17 cellular contexts compared by ENCODE assay signal in genomic region chr15:97728791-97729190, GRCh38.
DNase-seq lines count a peak whose midpoint lies in the region; ATAC-seq and TF ChIP-seq lines count a peak whose summit lies in the region.
"Had no signal": no experiment of that assay in that cellular context is flagged by ENCODE, and none has a peak within 500 bp of the region (broad histone marks: within the 10 kb centered on the region; RNA-seq: fewer than 3 reads in every experiment).

No MANE protein-coding gene starts in this region.

- peak; percentile 41 for DNase-seq in Right ventricle myocardium superior
- no peak for DNase-seq in cardiac septum (ENCODE audit: low spot score)
- DNase-seq in heart right ventricle = peak; percentile 23 to 34
- no peak for DNase-seq in NCI-H1417 treated with DMSO at 0.1 percent for 48 hours (lab: John Stamatoyannopoulos, UW)
- DNase-seq in prostate gland (ENCODE audit: low spot score) = no peak
- DNase-seq in stimulated activated CD4-positive, alpha-beta T cell treated with anti-CD3 and anti-CD28 coated beads, Interleukin-4, amount 100 ng/mL, for 1 hour = no peak
- DNase-seq: activated naive CD4-positive, alpha-beta T cell; activated T-cell treated with anti-CD3 and anti-CD28 coated beads for 4 hours; DMS79 treated with DMSO at 0.1 percent for 48 hours; GM23248; NCI-H1436; stimulated activated CD4-positive, alpha-beta T cell treated with anti-CD3 and anti-CD28 coated beads, Interleukin-12 subunit alpha, Interleukin-12 subunit beta, amount 100 ng/mL, for 4 hours; T-cell had no signal

- WGBS in heart right ventricle, 2 donors = 24 to 31% methylated on average over 13 of the region's 13 CpGs
- WGBS in prostate gland = 44% methylated on average over 13 of the region's 13 CpGs

- H2AFZ ChIP-seq in neuron (ENCODE audit: low read depth, low read length) = no peak overlapping the region
- H2AFZ ChIP-seq: GM23248 had no signal

- H3K27ac ChIP-seq in heart right ventricle (peak overlapping the region in 1 of 10 donors; percentile 43), prostate gland (no peak overlapping the region)
- H3K27ac ChIP-seq: C4-2B, GM23248, thoracic aorta had no signal

- peaks cover 0 to 6% (median 0%) of the 10 kb centered on the region in 7 donors for H3K27me3 ChIP-seq in heart right ventricle
- no peaks in the 10 kb centered on the region for H3K27me3 ChIP-seq in neuron (ENCODE audit: insufficient read depth, low read length)
- no peaks in the 10 kb centered on the region for H3K27me3 ChIP-seq in prostate gland (replicated peaks; ENCODE audit: insufficient read depth)

- peak; percentile 89 for ATAC-seq in Right ventricle myocardium superior (ENCODE audit: poor library complexity)
- peak in 7 of 8 donors; percentile 17 to 94 (median 74) for ATAC-seq in heart right ventricle
- ATAC-seq in GM21717 (IDR thresholded peaks at IDR 0.05; ENCODE audit: unreplicated experiment) = no peak
- ATAC-seq: T-cell had no signal

- TF ChIP-seq POLR2A in prostate gland (IDR thresholded peaks at IDR 0.05) = no peak

- no peaks in the 10 kb centered on the region for H3K9me3 ChIP-seq in heart right ventricle
- H3K9me3 ChIP-seq in neuron (ENCODE audit: low read length) = no peaks in the 10 kb centered on the region
- H3K9me3 ChIP-seq in prostate gland = no peaks in the 10 kb centered on the region
- H3K9me3 ChIP-seq: thoracic aorta had no signal

- H3K4me3 ChIP-seq in heart right ventricle = peak overlapping the region in 4 of 10 donors; percentile 15 to 28 (median 22)
- peak overlapping the region; percentile 29 for H3K4me3 ChIP-seq in neuron (ENCODE audit: low read length)
- H3K4me3 ChIP-seq in prostate gland = no peak overlapping the region
- H3K4me3 ChIP-seq: GM23248, thoracic aorta had no signal

- H3K4me1 ChIP-seq in heart right ventricle = peaks cover 0 to 6% (median 0%) of the 10 kb centered on the region in 9 donors
- H3K4me1 ChIP-seq in neuron (ENCODE audit: insufficient read depth, low read length) = peaks cover 29% of the 10 kb centered on the region
- H3K4me1 ChIP-seq in prostate gland (replicated peaks) = no peaks in the 10 kb centered on the region

- H3K36me3 ChIP-seq in heart right ventricle = no peaks in the 10 kb centered on the region
- H3K36me3 ChIP-seq in neuron (ENCODE audit: insufficient read depth, low read length) = no peaks in the 10 kb centered on the region
- H3K36me3 ChIP-seq in prostate gland = no peaks in the 10 kb centered on the region
- H3K36me3 ChIP-seq: thoracic aorta had no signal

- TF ChIP-seq CTCF in heart right ventricle (IDR thresholded peaks at IDR 0.05) (peak in 2 of 9 donors; percentile 27 to 39), prostate gland (IDR thresholded peaks at IDR 0.05) (no peak)

- intact Hi-C loops in Right ventricle myocardium superior (cut with DNase I) = no loop called here
- intact Hi-C loops in cardiac septum (cut with DNase I) = no loop called here
- intact Hi-C loops in heart right ventricle (cut with DNase I) = no loop called here
- intact Hi-C loops in prostate gland (cut with DNase I) = no loop called here

Comparison
In these comparisons a context has a peak if more than half of its experiments do, and no peak if none do; other contexts are left out.
1. DNase-seq: peak in Right ventricle myocardium superior (single experiment) and heart right ventricle (2 of 2); none in cardiac septum (single experiment), NCI-H1417 treated with DMSO at 0.1 percent for 48 hours (single experiment), prostate gland (single experiment) and stimulated activated CD4-positive, alpha-beta T cell treated with anti-CD3 and anti-CD28 coated beads, Interleukin-4, amount 100 ng/mL, for 1 hour (single experiment).